9 cellular contexts compared by ENCODE assay signal in genomic region chr2:205188516-205189138, GRCh38.
DNase-seq lines count a peak whose midpoint lies in the region; ATAC-seq and TF ChIP-seq lines count a peak whose summit lies in the region.
"Had no signal": no experiment of that assay in that cellular context is flagged by ENCODE, and none has a peak within 500 bp of the region (broad histone marks: within the 10 kb centered on the region; RNA-seq: fewer than 3 reads in every experiment).

No MANE protein-coding gene starts in this region.

- peak; percentile 43 for ATAC-seq in upper lobe of right lung
- ATAC-seq in GM19455 (IDR thresholded peaks at IDR 0.05; ENCODE audit: unreplicated experiment) = no peak
- ATAC-seq: esophagus mucosa had no signal

- no peak for TF ChIP-seq CTCF in astrocyte of the spinal cord (IDR thresholded peaks at IDR 0.05; ENCODE audit: low read depth, low read length)
- TF ChIP-seq CTCF in upper lobe of right lung (IDR thresholded peaks at IDR 0.05) = no peak
- TF ChIP-seq CTCF in breast epithelium (IDR thresholded peaks at IDR 0.05) = no peak

- H3K4me3 ChIP-seq in astrocyte of the spinal cord (ENCODE audit: low read depth, low read length) = no peak overlapping the region
- H3K4me3 ChIP-seq in upper lobe of right lung = no peak overlapping the region
- no peak overlapping the region for H3K4me3 ChIP-seq in breast epithelium

- intact Hi-C loops in upper lobe of right lung (cut with DNase I) = no loop called here
- intact Hi-C loops in breast epithelium (cut with DNase I; ENCODE audit: low total_unique reads) = loop anchor here (5.0 kb wide), 1 partner anchor 171 kb away; no protein-coding TSS in a partner anchor

- TF ChIP-seq POLR2A in breast epithelium (IDR thresholded peaks at IDR 0.05) = no peak

- no peaks in the 10 kb centered on the region for H3K36me3 ChIP-seq in upper lobe of right lung
- H3K36me3 ChIP-seq in breast epithelium = no peaks in the 10 kb centered on the region

- H3K9me3 ChIP-seq in upper lobe of right lung (no peaks in the 10 kb centered on the region), breast epithelium (no peaks in the 10 kb centered on the region)

- no peaks in the 10 kb centered on the region for H3K4me1 ChIP-seq in upper lobe of right lung
- H3K4me1 ChIP-seq in breast epithelium = no peaks in the 10 kb centered on the region

- H3K27ac ChIP-seq in upper lobe of right lung (no peak overlapping the region), breast epithelium (peak overlapping the region in 1 of 2 donors; percentile 39)

- in situ Hi-C loops in astrocyte of the spinal cord (cut with HindIII; ENCODE audit: low sequenced_read_pairs) = no loop called here

- DNase-seq in NCI-H2107 treated with DMSO at 0.1 percent for 48 hours (lab: John Stamatoyannopoulos, UW; ENCODE audit: unreplicated experiment) (peak; percentile 31), NCI-H2107 (lab: John Stamatoyannopoulos, UW) (no peak), astrocyte of the spinal cord (ENCODE audit: low read depth, low spot score) (peak; percentile 69), kidney tubule cell (ENCODE audit: low spot score) (peak; percentile 7), upper lobe of right lung (no peak), breast epithelium (ENCODE audit: low spot score in 2 of 2) (no peak)
- no peak for DNase-seq in stimulated activated CD4-positive, alpha-beta T cell treated with anti-CD3 and anti-CD28 coated beads, Interleukin-15, amount 100 ng/mL, for 24 hours

- no peaks in the 10 kb centered on the region for H3K27me3 ChIP-seq in upper lobe of right lung
- no peaks in the 10 kb centered on the region for H3K27me3 ChIP-seq in breast epithelium

Comparison
In these comparisons a context has a peak if more than half of its experiments do, and no peak if none do; other contexts are left out.
1. DNase-seq: peak in NCI-H2107 treated with DMSO at 0.1 percent for 48 hours (single experiment), astrocyte of the spinal cord (single experiment) and kidney tubule cell (single experiment); none in NCI-H2107 (single experiment), upper lobe of right lung (single experiment), stimulated activated CD4-positive, alpha-beta T cell treated with anti-CD3 and anti-CD28 coated beads, Interleukin-15, amount 100 ng/mL, for 24 hours (single experiment) and breast epithelium (0 of 2).